30 cellular contexts compared by ENCODE assay signal in the genomic region with DNA sequence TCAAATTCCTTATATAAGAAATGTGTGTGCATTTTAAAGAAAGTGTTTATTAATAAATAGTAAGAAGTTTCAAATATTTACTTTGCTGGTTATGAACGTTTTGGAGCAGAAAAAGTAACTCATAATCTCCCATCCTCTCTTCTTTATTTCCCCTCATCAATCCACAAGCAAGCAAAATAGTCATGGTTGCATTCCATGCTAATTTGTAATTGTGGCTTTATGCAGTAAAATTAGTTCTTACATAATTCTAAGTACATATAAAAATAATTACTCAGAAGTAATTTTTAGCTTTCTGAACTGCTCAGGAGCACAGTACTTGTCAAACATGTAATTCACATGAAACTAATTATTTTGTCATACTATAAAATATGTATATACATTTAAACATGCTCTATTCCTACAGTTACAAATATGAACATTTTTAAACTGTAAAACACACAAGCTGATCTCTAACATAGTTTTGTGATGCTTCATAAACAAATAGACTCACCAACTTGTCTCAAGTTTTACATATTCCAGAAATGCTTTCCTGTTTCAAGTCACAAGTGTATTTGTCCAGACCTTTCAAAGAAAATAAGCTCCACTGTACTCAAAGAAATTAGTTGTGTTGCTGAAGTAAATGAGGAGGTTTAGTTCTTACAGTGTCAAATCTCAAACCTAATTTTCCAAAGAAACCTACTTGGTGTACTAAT.
A peak's percentile ranks its signal among the peaks of the same experiment; 100 is the strongest.
DNase-seq lines count a peak whose midpoint lies in the region; ATAC-seq and TF ChIP-seq lines count a peak whose summit lies in the region.
"Had no signal": no experiment of that assay in that cellular context is flagged by ENCODE, and none has a peak within 500 bp of the region (broad histone marks: within the 10 kb centered on the region; RNA-seq: fewer than 3 reads in every experiment).

No MANE protein-coding gene starts in this region.

- no peak overlapping the region for H3K27ac ChIP-seq in coronary artery
- H3K27ac ChIP-seq: ascending aorta, left lung, neural progenitor cell, right atrium auricular region, SJCRH30, thoracic aorta, WERI-Rb-1 had no signal

- no peak for ATAC-seq in HG03108 (IDR thresholded peaks at IDR 0.05; ENCODE audit: unreplicated experiment)
- ATAC-seq: HepG2, left lung had no signal

- no peak for TF ChIP-seq CTCF in coronary artery (IDR thresholded peaks at IDR 0.05)

- peak; percentile 39 for DNase-seq in EL
- peak; percentile 17 for DNase-seq in M059J (ENCODE audit: low read depth)
- peak; percentile 20 for DNase-seq in dedifferentiated amniotic fluid mesenchymal stem cell (ENCODE audit: extremely low spot score)
- DNase-seq in myocyte (ENCODE audit: low read depth), result peak; percentile 51
- no peak for DNase-seq in coronary artery (ENCODE audit: low spot score)
- DNase-seq in NCI-H146 treated with DMSO at 0.1 percent for 48 hours (lab: John Stamatoyannopoulos, UW; ENCODE audit: unreplicated experiment), result no peak
- DNase-seq: activated CD4-positive, alpha-beta T cell treated with anti-CD3 and anti-CD28 coated beads for 4 hours; activated effector memory CD4-positive, alpha-beta T cell treated with anti-CD3 and anti-CD28 coated beads, Interleukin-2, amount 50 U/mL, for 16 hours; activated T-cell treated with anti-CD3 and anti-CD28 coated beads, Interleukin-2, amount 50 U/mL, for 1 hour; CD4-positive, alpha-beta memory T cell; central memory CD4-positive, alpha-beta T cell; dermis blood vessel endothelial cell; islet precursor cell; Kasumi-1; left lung; NCI-H1436 treated with DMSO at 0.1 percent for 48 hours; NCI-H2107; NCI-H446; RPMI8226; SJCRH30; stimulated activated CD4-positive, alpha-beta T cell treated with anti-CD3 and anti-CD28 coated beads, Interleukin-2, amount 100 ng/mL, for 24 hours; T1000; WERI-Rb-1 had no signal

- H3K4me3 ChIP-seq in coronary artery, result no peak overlapping the region
- H3K4me3 ChIP-seq: ascending aorta, HAP-1, left lung, neural progenitor cell, right atrium auricular region, SJCRH30, thoracic aorta had no signal

Comparison
In these comparisons a context has a peak if more than half of its experiments do, and no peak if none do; other contexts are left out.
1. DNase-seq: peak in EL (single experiment), M059J (single experiment), dedifferentiated amniotic fluid mesenchymal stem cell (single experiment) and myocyte (single experiment); none in coronary artery (single experiment) and NCI-H146 treated with DMSO at 0.1 percent for 48 hours (single experiment).